ENCODE assay signal across 8 cellular contexts in the genomic region with DNA sequence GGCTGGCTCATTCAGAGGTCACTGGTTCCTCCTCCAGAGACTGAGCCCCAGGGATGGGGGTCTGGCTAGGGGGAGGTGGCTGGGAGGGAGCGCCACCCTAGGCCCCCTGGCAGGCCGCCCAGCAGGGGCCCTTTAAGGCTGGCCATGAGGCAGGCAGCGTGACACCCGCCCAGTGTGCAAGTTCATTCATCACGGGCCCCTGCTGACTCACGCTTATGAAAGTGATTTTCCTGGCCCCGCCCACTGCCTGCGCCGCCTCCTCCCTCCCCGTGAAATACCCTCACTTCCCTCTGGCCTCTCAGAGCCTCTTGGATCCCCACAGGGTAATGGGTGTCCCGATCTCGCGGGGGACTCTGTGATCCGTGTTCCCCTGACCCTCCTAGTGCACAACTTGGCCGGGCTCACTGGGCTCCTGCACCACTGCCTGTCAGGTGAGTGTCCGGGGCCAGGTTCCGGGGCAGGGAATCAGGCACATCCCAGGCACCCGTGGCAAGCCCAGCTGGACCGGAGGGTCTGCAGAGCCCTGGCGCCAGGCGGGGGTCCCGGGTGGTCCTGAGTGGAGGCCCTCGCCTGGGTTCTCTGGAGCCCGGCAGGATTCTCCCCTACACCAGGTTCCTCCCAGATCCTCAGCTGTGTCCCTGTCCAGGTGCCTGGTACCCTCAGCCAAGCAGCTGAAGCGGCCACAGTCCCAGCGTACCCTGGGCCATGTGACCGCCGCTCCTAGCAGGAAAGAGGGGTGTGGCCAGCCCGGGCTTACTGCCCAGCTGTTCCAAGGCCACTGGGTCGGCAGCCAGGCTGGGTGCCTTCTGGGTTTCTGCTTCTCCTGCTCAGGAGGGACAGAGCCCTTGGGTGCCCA. TPM values are rescaled to one million over a fixed set of nuclear protein-coding genes. Genes with fewer than 3 reads are reported as not detected.
DNase-seq lines count a peak whose midpoint lies in the region; ATAC-seq and TF ChIP-seq lines count a peak whose summit lies in the region.

A gene with protein sequence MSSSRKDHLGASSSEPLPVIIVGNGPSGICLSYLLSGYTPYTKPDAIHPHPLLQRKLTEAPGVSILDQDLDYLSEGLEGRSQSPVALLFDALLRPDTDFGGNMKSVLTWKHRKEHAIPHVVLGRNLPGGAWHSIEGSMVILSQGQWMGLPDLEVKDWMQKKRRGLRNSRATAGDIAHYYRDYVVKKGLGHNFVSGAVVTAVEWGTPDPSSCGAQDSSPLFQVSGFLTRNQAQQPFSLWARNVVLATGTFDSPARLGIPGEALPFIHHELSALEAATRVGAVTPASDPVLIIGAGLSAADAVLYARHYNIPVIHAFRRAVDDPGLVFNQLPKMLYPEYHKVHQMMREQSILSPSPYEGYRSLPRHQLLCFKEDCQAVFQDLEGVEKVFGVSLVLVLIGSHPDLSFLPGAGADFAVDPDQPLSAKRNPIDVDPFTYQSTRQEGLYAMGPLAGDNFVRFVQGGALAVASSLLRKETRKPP (plus strand): TSS at position 301 of the 856 bp plus-strand sequence. CDS start 4,432 bp downstream, outside the sequence.

- DNase-seq in AG09319 (ENCODE audit: extremely low read depth, low read depth) (peak; percentile 89), NCI-H526 treated with DMSO at 0.1 percent for 48 hours (lab: John Stamatoyannopoulos, UW) (peak; percentile 34), lower lobe of right lung (peak; percentile 96)
- DNase-seq in activated CD4-positive, alpha-beta T cell treated with anti-CD3 and anti-CD28 coated beads, Interleukin-2, amount 50 U/mL, for 4 hours: peak; percentile 62 to 66
- peak; percentile 68 to 88 (median 76) for DNase-seq in stimulated activated CD4-positive, alpha-beta T cell treated with anti-CD3 and anti-CD28 coated beads, TNF-alpha, amount 100 ng/mL, for 24 hours (ENCODE audit: low read depth in 3 of 3)

- H3K27ac ChIP-seq in duodenal mucosa (ENCODE audit: low read depth, low read length) (peak within 1 kb of the TSS; percentile 90), lower lobe of right lung (peak within 1 kb of the TSS; percentile 92)

- intact Hi-C loops in lower lobe of right lung (cut with DNase I): no loop called here

- H3K4me3 ChIP-seq in duodenal mucosa (ENCODE audit: low read depth in 1 of 2, low read length in 2 of 2) (peak within 1 kb of the TSS; percentile 78 to 80), lower lobe of right lung (peak within 1 kb of the TSS; percentile 69)

- ATAC-seq in GM19025 (IDR thresholded peaks at IDR 0.05; ENCODE audit: low read depth, unreplicated experiment) (peak; percentile 61), HG03280 (IDR thresholded peaks at IDR 0.05; ENCODE audit: unreplicated experiment) (peak; percentile 62), lower lobe of right lung (peak; percentile 94 to 96)

- H3K4me1 ChIP-seq in duodenal mucosa (ENCODE audit: control insufficient read depth in 1 of 2, insufficient read depth in 2 of 2, low read length in 2 of 2) (peaks cover 24 to 48% of the 10 kb centered on the region in 2 donors), lower lobe of right lung (peaks cover 28% of the 10 kb centered on the region)

- H3K9me3 ChIP-seq in duodenal mucosa (ENCODE audit: control insufficient read depth in 1 of 2, low read length in 2 of 2) (no peaks in the 10 kb centered on the region), lower lobe of right lung (no peaks in the 10 kb centered on the region)

- peak within 1 kb of the TSS; percentile 84 to 93 for H3K9ac ChIP-seq in duodenal mucosa (ENCODE audit: low read depth in 1 of 2, low read length in 2 of 2)

- H3K27me3 ChIP-seq in duodenal mucosa (ENCODE audit: control insufficient read depth in 1 of 2, insufficient read depth in 2 of 2, low read length in 2 of 2) (no peaks in the 10 kb centered on the region), lower lobe of right lung (ENCODE audit: low read depth) (no peaks in the 10 kb centered on the region)

- H3K36me3 ChIP-seq in duodenal mucosa (ENCODE audit: control insufficient read depth in 1 of 2, insufficient read depth in 2 of 2, low read length in 2 of 2) (peaks cover 2 to 8% of the 10 kb centered on the region in 2 donors), lower lobe of right lung (no peaks in the 10 kb centered on the region)

- TF ChIP-seq CTCF in AG09319 (IDR thresholded peaks at IDR 0.05; ENCODE audit: low read depth, low read length): no peak
- no peak for TF ChIP-seq CTCF in lower lobe of right lung (IDR thresholded peaks at IDR 0.05)

RNA-seq across cellular contexts. Expression of the gene that starts here (rescaled TPM):
- 9.8 TPM for total RNA-seq in lower lobe of right lung

Comparison
In these comparisons a context has a peak if more than half of its experiments do, and no peak if none do; other contexts are left out.
1. Peak in every context shown above with its lines: DNase-seq, ATAC-seq, H3K4me3 ChIP-seq and H3K27ac ChIP-seq.
2. DNase-seq: peak in every context shown above with its lines; median percentile 96 in lower lobe of right lung; 89 in AG09319; 76 in stimulated activated CD4-positive, alpha-beta T cell treated with anti-CD3 and anti-CD28 coated beads, TNF-alpha, amount 100 ng/mL, for 24 hours; 64 in activated CD4-positive, alpha-beta T cell treated with anti-CD3 and anti-CD28 coated beads, Interleukin-2, amount 50 U/mL, for 4 hours; 34 in NCI-H526 treated with DMSO at 0.1 percent for 48 hours.